ENCODE assay signal across 22 cellular contexts in genomic region chr1:209222826-209223225, GRCh38.
"Had no signal": no experiment of that assay in that cellular context is flagged by ENCODE, and none has a peak within 500 bp of the region (broad histone marks: within the 10 kb centered on the region; RNA-seq: fewer than 3 reads in every experiment).

No MANE protein-coding gene starts in this region.

- H3K4me3 ChIP-seq: heart left ventricle had no signal

- H3K36me3 ChIP-seq: brain microvascular endothelial cell, heart left ventricle had no signal

- H3K27ac ChIP-seq: brain microvascular endothelial cell, epithelial cell of prostate, heart left ventricle, VCaP had no signal

- H3K27me3 ChIP-seq: brain microvascular endothelial cell had no signal

- DNase-seq: activated CD4-positive, alpha-beta memory T cell treated with anti-CD3 and anti-CD28 coated beads, Interleukin-2, amount 10 ng/mL, durations not matched to agents 7 days and 5 days; activated CD4-positive, alpha-beta T cell treated with anti-CD3 and anti-CD28 coated beads for 1 hour; activated CD4-positive, alpha-beta T cell treated with anti-CD3 and anti-CD28 coated beads for 4 hours; activated CD4-positive, alpha-beta T cell treated with anti-CD3 and anti-CD28 coated beads, Interleukin-2, amount 10 ng/mL, durations not matched to agents 7 days and 5 days; activated CD4-positive, alpha-beta T cell treated with anti-CD3 and anti-CD28 coated beads, Interleukin-2, amount 50 U/mL, for 4 hours; activated CD8-positive, alpha-beta memory T cell treated with anti-CD3 and anti-CD28 coated beads, Interleukin-2, amount 50 U/mL, for 48 hours; activated effector memory CD4-positive, alpha-beta T cell treated with Interleukin-2 at 50 U/mL for 16 hours; activated gamma-delta T cell treated with Interleukin-2 at 50 U/mL for 16 hours; activated naive CD4-positive, alpha-beta T cell treated with anti-CD3 and anti-CD28 coated beads, Interleukin-2, amount 50 U/mL, for 16 hours; activated naive CD4-positive, alpha-beta T cell treated with Interleukin-2 at 50 U/mL for 16 hours; activated T-cell treated with anti-CD3 and anti-CD28 coated beads, Interleukin-2, amount 50 U/mL, for 4 hours; amniotic stem cell; anterior cingulate cortex; brain microvascular endothelial cell; caudate nucleus; effector CD8-positive, alpha-beta T cell; foreskin fibroblast; glutamatergic neuron; heart left ventricle; T-helper 2 cell had no signal
